In the genomic region with DNA sequence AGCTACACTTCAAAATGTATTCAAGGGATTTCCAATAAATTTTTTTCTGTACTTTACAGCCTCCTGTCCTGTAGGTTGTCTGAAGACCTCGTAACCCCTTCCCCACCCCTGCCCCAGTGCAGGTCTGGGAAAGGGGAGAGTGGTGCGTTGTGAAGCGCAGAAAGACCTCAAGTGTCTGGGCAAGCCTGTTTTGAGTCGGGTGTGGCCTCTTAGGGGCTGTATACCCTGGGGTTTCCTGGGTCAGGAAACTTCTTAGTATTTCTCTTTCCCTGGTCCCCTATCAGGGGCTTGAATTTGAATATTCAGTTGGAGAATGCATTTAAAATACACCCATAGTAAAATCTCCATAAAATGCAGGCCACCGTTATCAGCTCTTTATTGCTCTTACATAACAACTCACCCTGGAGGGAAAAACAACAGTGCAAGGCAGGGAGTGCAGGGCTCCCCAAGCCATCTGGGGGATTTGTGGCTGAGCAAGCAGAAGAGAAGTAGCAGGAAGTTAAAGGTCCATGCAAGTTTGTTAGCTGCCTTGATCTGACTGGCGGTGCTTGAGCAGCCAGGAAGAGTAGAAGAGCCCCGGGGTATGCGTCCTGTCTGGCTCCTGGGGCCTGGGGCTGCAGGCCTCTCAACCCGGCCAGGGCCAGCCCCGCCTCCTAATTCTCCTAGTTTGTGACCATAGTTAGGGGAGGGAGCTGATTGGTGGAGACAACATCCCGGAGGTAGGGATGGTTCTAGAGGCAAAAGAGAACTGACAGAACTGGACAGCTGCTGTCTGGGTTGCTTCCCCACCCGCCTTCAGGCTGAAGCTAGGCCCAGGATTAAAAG, we compare ENCODE assay signal across 8 cellular contexts. TPM values are rescaled to one million over a fixed set of nuclear protein-coding genes. Genes with fewer than 3 reads are reported as not detected.
A peak's percentile ranks its signal among the peaks of the same experiment; 100 is the strongest.
DNase-seq lines count a peak whose midpoint lies in the region; ATAC-seq and TF ChIP-seq lines count a peak whose summit lies in the region.

No MANE protein-coding gene starts in this region.

- no peak for TF ChIP-seq POLR2A in stomach (IDR thresholded peaks at IDR 0.05)

- H3K27ac ChIP-seq in stomach = peak overlapping the region; percentile 80 to 91 (median 84)

- no peaks in the 10 kb centered on the region for H3K27me3 Mint-ChIP-seq in activated naive CD8-positive, alpha-beta T cell treated with anti-CD3 and anti-CD28 coated beads, Interleukin-2, amount 10 ng/mL, durations not matched to agents 7 days and 5 days

- TF ChIP-seq CTCF in stomach (IDR thresholded peaks at IDR 0.05) = no peak

- TF ChIP-seq EP300 in stomach (IDR thresholded peaks at IDR 0.05) = no peak

- no peaks in the 10 kb centered on the region for H3K9me3 ChIP-seq in stomach

- peaks cover 54 to 81% (median 79%) of the 10 kb centered on the region in 4 donors for H3K36me3 ChIP-seq in stomach

- H3K9me3 Mint-ChIP-seq in activated naive CD8-positive, alpha-beta T cell treated with anti-CD3 and anti-CD28 coated beads, Interleukin-2, amount 10 ng/mL, durations not matched to agents 7 days and 5 days = no peaks in the 10 kb centered on the region

- peaks cover 30% of the 10 kb centered on the region for H3K36me3 Mint-ChIP-seq in activated naive CD8-positive, alpha-beta T cell treated with anti-CD3 and anti-CD28 coated beads, Interleukin-2, amount 10 ng/mL, durations not matched to agents 7 days and 5 days

- POLR2A ChIA-PET in activated naive CD8-positive, alpha-beta T cell treated with anti-CD3 and anti-CD28 coated beads, Interleukin-2, amount 10 ng/mL, durations not matched to agents 7 days and 5 days (lab: Charles Lee) = interaction anchor here (0.6 to 3.0 kb wide), 5 partner anchors 21 to 541 kb away, joined by 3 to 15 read pairs (median 3); partner anchors contain the start of genes AMBRA1, ARHGAP1 and ZNF408

- intact Hi-C loops in stomach (cut with DNase I; ENCODE audit: low total_unique reads) = no loop called here

- no peaks in the 10 kb centered on the region for H3K27me3 ChIP-seq in stomach

- H3K4me3 ChIP-seq in stomach = no peak overlapping the region

- H3K27ac Mint-ChIP-seq in activated naive CD8-positive, alpha-beta T cell treated with anti-CD3 and anti-CD28 coated beads, Interleukin-2, amount 10 ng/mL, durations not matched to agents 7 days and 5 days = peak overlapping the region; percentile 92

- 37 to 46% (median 41%) methylated on average over 12 of the region's 12 CpGs for WGBS in stomach, 5 donors

- ATAC-seq in activated naive CD8-positive, alpha-beta T cell treated with anti-CD3 and anti-CD28 coated beads, Interleukin-2, amount 10 ng/mL, durations not matched to agents 7 days and 5 days (ENCODE audit: low read depth) = peak; percentile 41
- no peak for ATAC-seq in HG03354 (IDR thresholded peaks at IDR 0.05; ENCODE audit: poor library complexity, severe bottlenecking, unreplicated experiment)
- ATAC-seq in HG02884 (IDR thresholded peaks at IDR 0.05; ENCODE audit: unreplicated experiment) = no peak

- peaks cover 22 to 80% (median 46%) of the 10 kb centered on the region in 4 donors for H3K4me1 ChIP-seq in stomach

- H3K4me3 Mint-ChIP-seq in activated naive CD8-positive, alpha-beta T cell treated with anti-CD3 and anti-CD28 coated beads, Interleukin-2, amount 10 ng/mL, durations not matched to agents 7 days and 5 days = peak overlapping the region; percentile 52

- peaks cover 50% of the 10 kb centered on the region for H3K4me1 Mint-ChIP-seq in activated naive CD8-positive, alpha-beta T cell treated with anti-CD3 and anti-CD28 coated beads, Interleukin-2, amount 10 ng/mL, durations not matched to agents 7 days and 5 days

- DNase-seq in NCI-H510A treated with DMSO at 0.1 percent for 48 hours (lab: John Stamatoyannopoulos, UW) = peak; percentile 2
- no peak for DNase-seq in NCI-H510A (lab: John Stamatoyannopoulos, UW)
- DNase-seq in activated naive CD8-positive, alpha-beta T cell treated with anti-CD3 and anti-CD28 coated beads, Interleukin-2, amount 10 ng/mL, durations not matched to agents 7 days and 5 days = no peak
- DNase-seq in iPS-NIHi7 (ENCODE audit: extremely low spot score) = peak; percentile 97
- no peak for DNase-seq in stomach
- no peak for DNase-seq in effector CD4-positive, alpha-beta T cell

RNA-seq across cellular contexts. Expression of gene ARHGAP1, which starts 25.7 kb away (rescaled TPM):
- 10 to 100 TPM; 62.5 to 68.0 TPM for total RNA-seq in activated naive CD8-positive, alpha-beta T cell treated with anti-CD3 and anti-CD28 coated beads, Interleukin-2, amount 10 ng/mL, durations not matched to agents 7 days and 5 days
- 10 to 100 TPM; 21.1 to 82.9 (median 35.6) TPM for total RNA-seq in stomach
- polyA plus RNA-seq in stomach = 10 to 100 TPM; 21.2 to 29.3 (median 28.0) TPM

RNA-seq across cellular contexts. Expression of gene ZNF408, which starts 26.2 kb away (rescaled TPM):
- total RNA-seq in activated naive CD8-positive, alpha-beta T cell treated with anti-CD3 and anti-CD28 coated beads, Interleukin-2, amount 10 ng/mL, durations not matched to agents 7 days and 5 days = 10 to 100 TPM; 18.9 to 19.0 TPM
- total RNA-seq in stomach = 10 to 100 TPM in 2 of 5 donors, 1 to 10 TPM in 3; 5.5 to 14.6 (median 6.5) TPM
- 1 to 10 TPM; 7.2 to 8.6 (median 7.6) TPM for polyA plus RNA-seq in stomach

RNA-seq across cellular contexts. Expression of gene F2, which starts 44.3 kb away (rescaled TPM):
- total RNA-seq in activated naive CD8-positive, alpha-beta T cell treated with anti-CD3 and anti-CD28 coated beads, Interleukin-2, amount 10 ng/mL, durations not matched to agents 7 days and 5 days = not detected
- total RNA-seq in stomach = under 1 TPM in 1 of 5 donors, not detected in 4; 0.92 TPM
- polyA plus RNA-seq in stomach = under 1 TPM in 2 of 3 donors, not detected in 1; 0.19 to 0.33 TPM

RNA-seq across cellular contexts. Expression of gene ATG13, which starts 57.3 kb away (rescaled TPM):
- 10 to 100 TPM; 64.1 to 70.0 TPM for total RNA-seq in activated naive CD8-positive, alpha-beta T cell treated with anti-CD3 and anti-CD28 coated beads, Interleukin-2, amount 10 ng/mL, durations not matched to agents 7 days and 5 days
- 100 to 1,000 TPM; 103 to 286 (median 115) TPM for total RNA-seq in stomach
- 10 to 100 TPM; 17.3 to 44.5 (median 42.5) TPM for polyA plus RNA-seq in stomach

RNA-seq across cellular contexts. Expression of gene HARBI1, which starts 57.6 kb away (rescaled TPM):
- total RNA-seq in activated naive CD8-positive, alpha-beta T cell treated with anti-CD3 and anti-CD28 coated beads, Interleukin-2, amount 10 ng/mL, durations not matched to agents 7 days and 5 days = 1 to 10 TPM; 5.8 to 7.6 TPM
- total RNA-seq in stomach = 1 to 10 TPM in 2 of 5 donors, not detected in 3; 1.0 to 3.7 TPM
- polyA plus RNA-seq in stomach = 1 to 10 TPM; 1.3 to 4.0 (median 2.3) TPM

Comparison
In these comparisons a context has a peak if more than half of its experiments do, and no peak if none do; other contexts are left out.
1. DNase-seq: peak in NCI-H510A treated with DMSO at 0.1 percent for 48 hours (single experiment) and iPS-NIHi7 (single experiment); none in NCI-H510A (single experiment), activated naive CD8-positive, alpha-beta T cell treated with anti-CD3 and anti-CD28 coated beads, Interleukin-2, amount 10 ng/mL, durations not matched to agents 7 days and 5 days (single experiment), stomach (single experiment) and effector CD4-positive, alpha-beta T cell (single experiment).